In genomic region chr14:65044596-65044959, GRCh38 we compare ENCODE assay signal across 11 cellular contexts. TPM values are rescaled to one million over a fixed set of nuclear protein-coding genes. Genes with fewer than 3 reads are reported as not detected.
DNase-seq lines count a peak whose midpoint lies in the region; ATAC-seq and TF ChIP-seq lines count a peak whose summit lies in the region.
"Had no signal": no experiment of that assay in that cellular context is flagged by ENCODE, and none has a peak within 500 bp of the region (broad histone marks: within the 10 kb centered on the region; RNA-seq: fewer than 3 reads in every experiment).

No MANE protein-coding gene starts in this region.

- TF ChIP-seq CTCF in dorsolateral prefrontal cortex (IDR thresholded peaks at IDR 0.05 in 54 of 56, conservative IDR thresholded peaks at IDR 0.05 in 2 of 56; ENCODE audit: low read depth in 1 of 56, partially characterized antibody in 56 of 56): no peak

- peak overlapping the region in 30 of 59 donors; percentile 6 to 82 (median 49) for H3K27ac ChIP-seq in dorsolateral prefrontal cortex
- H3K27ac ChIP-seq in naive thymus-derived CD4-positive, alpha-beta T cell (ENCODE audit: low read depth, low read length): no peak overlapping the region
- H3K27ac ChIP-seq: WERI-Rb-1 had no signal

- CTCF ChIA-PET in naive thymus-derived CD4-positive, alpha-beta T cell (lab: Charles Lee): interaction anchor here (0.5 kb wide), 1 partner anchor 414 kb away, joined by 3 read pairs; no protein-coding TSS in a partner anchor
- CTCF ChIA-PET in HEK293T (lab: Yijun Ruan, JAX): interaction anchor here (1.0 kb wide), 1 partner anchor 25 kb away, joined by 3 read pairs; no protein-coding TSS in a partner anchor

- H3K27me3 Mint-ChIP-seq in naive thymus-derived CD4-positive, alpha-beta T cell: no peaks in the 10 kb centered on the region

- H3K27ac Mint-ChIP-seq in naive thymus-derived CD4-positive, alpha-beta T cell: peak overlapping the region in 2 of 9 donors; percentile 43 to 62

- H3K9me3 ChIP-seq in naive thymus-derived CD4-positive, alpha-beta T cell (ENCODE audit: control insufficient read depth in 2 of 3, low read length in 3 of 3): no peaks in the 10 kb centered on the region

- H3K27me3 ChIP-seq in dorsolateral prefrontal cortex: no peaks in the 10 kb centered on the region
- H3K27me3 ChIP-seq in naive thymus-derived CD4-positive, alpha-beta T cell (ENCODE audit: control insufficient read depth in 2 of 2, insufficient read depth in 2 of 2, low read length in 2 of 2): no peaks in the 10 kb centered on the region

- H3K4me1 ChIP-seq in naive thymus-derived CD4-positive, alpha-beta T cell (ENCODE audit: control insufficient read depth in 2 of 2, insufficient read depth in 2 of 2, low read length in 2 of 2): no peaks in the 10 kb centered on the region

- peaks cover 0 to 50% (median 23%) of the 10 kb centered on the region in 5 donors for H3K36me3 Mint-ChIP-seq in naive thymus-derived CD4-positive, alpha-beta T cell

- ATAC-seq in naive thymus-derived CD4-positive, alpha-beta T cell: peak; percentile 81
- no peak for ATAC-seq in HG02798 (IDR thresholded peaks at IDR 0.05; ENCODE audit: poor library complexity, unreplicated experiment)

- H3K4me1 Mint-ChIP-seq in naive thymus-derived CD4-positive, alpha-beta T cell: peaks cover 0 to 21% (median 14%) of the 10 kb centered on the region in 7 donors

- H3K4me3 Mint-ChIP-seq in naive thymus-derived CD4-positive, alpha-beta T cell: no peak overlapping the region

- peaks cover 0 to 35% (median 10%) of the 10 kb centered on the region in 3 experiments for H3K36me3 ChIP-seq in naive thymus-derived CD4-positive, alpha-beta T cell (ENCODE audit: control insufficient read depth in 2 of 3, insufficient read depth in 3 of 3, low read length in 3 of 3)

- H3K9me3 Mint-ChIP-seq in naive thymus-derived CD4-positive, alpha-beta T cell: no peaks in the 10 kb centered on the region

- POLR2A ChIA-PET in naive thymus-derived CD4-positive, alpha-beta T cell (lab: Charles Lee): no interaction called here
- POLR2A ChIA-PET in HEK293T (lab: Yijun Ruan, JAX): no interaction called here

- H3K4me3 ChIP-seq in dorsolateral prefrontal cortex: no peak overlapping the region
- H3K4me3 ChIP-seq in naive thymus-derived CD4-positive, alpha-beta T cell (ENCODE audit: low read length): no peak overlapping the region

- DNase-seq in GDM1 (lab: John Stamatoyannopoulos, UW) (peak; percentile 95), MV-4-11 (lab: John Stamatoyannopoulos, UW) (peak; percentile 97), dorsolateral prefrontal cortex (peak in 3 of 10 donors; percentile 18 to 49 (median 40)), germinal center (ENCODE audit: low spot score) (no peak), HEK293T (ENCODE audit: extremely low spot score) (no peak), NCI-H526 treated with DMSO at 0.1 percent for 48 hours (lab: John Stamatoyannopoulos, UW) (no peak)
- DNase-seq in naive thymus-derived CD4-positive, alpha-beta T cell: no peak
- DNase-seq: NCI-H146, NCI-H69, WERI-Rb-1 had no signal

- intact Hi-C loops in dorsolateral prefrontal cortex (cut with DNase I): no loop called here
- intact Hi-C loops in naive thymus-derived CD4-positive, alpha-beta T cell (cut with micrococcal nuclease): no loop called here

TF ChIP-seq in HEK293T, 16 proteins besides CTCF, POLR2A, EP300 and RAD21:
- TF ChIP-seq SP1 (IDR thresholded peaks at IDR 0.05) (no peak), LEF1 (IDR thresholded peaks at IDR 0.05; ENCODE audit: borderline replicate concordance) (no peak), CTBP1 (IDR thresholded peaks at IDR 0.05; ENCODE audit: borderline replicate concordance) (no peak), FOXK2 (IDR thresholded peaks at IDR 0.05) (no peak), FOXM1 (IDR thresholded peaks at IDR 0.05; ENCODE audit: borderline replicate concordance) (no peak), NFRKB (IDR thresholded peaks at IDR 0.05) (no peak), SUZ12 (IDR thresholded peaks at IDR 0.05) (no peak), L3MBTL2 (conservative IDR thresholded peaks at IDR 0.05) (no peak), ELF4 (IDR thresholded peaks at IDR 0.05) (no peak), FOXA1 (IDR thresholded peaks at IDR 0.05) (no peak), PKNOX1 (IDR thresholded peaks at IDR 0.05) (no peak), HDGF (IDR thresholded peaks at IDR 0.05; ENCODE audit: borderline replicate concordance) (no peak), BHLHE40 (IDR thresholded peaks at IDR 0.05; ENCODE audit: borderline replicate concordance) (no peak), ARNT (IDR thresholded peaks at IDR 0.05) (no peak), ZNF384 (IDR thresholded peaks at IDR 0.05) (no peak), TARDBP (IDR thresholded peaks at IDR 0.05) (no peak)

RNA-seq across cellular contexts. Expression of gene MAX, which starts 57.7 kb away (rescaled TPM):
- total RNA-seq in dorsolateral prefrontal cortex: 100 to 1,000 TPM in 81 of 120 experiments, 10 to 100 TPM in 39; 73.6 to 138 (median 106) TPM
- total RNA-seq in naive thymus-derived CD4-positive, alpha-beta T cell: 100 to 1,000 TPM; 164 to 236 (median 202) TPM
- polyA plus RNA-seq in naive thymus-derived CD4-positive, alpha-beta T cell: 100 to 1,000 TPM; 145 to 158 TPM

RNA-seq across cellular contexts. Expression of gene FNTB, which starts 57.9 kb away (rescaled TPM):
- total RNA-seq in dorsolateral prefrontal cortex: 10 to 100 TPM; 19.3 to 93.3 (median 34.4) TPM
- 10 to 100 TPM; 10.4 to 19.7 (median 12.9) TPM for total RNA-seq in naive thymus-derived CD4-positive, alpha-beta T cell
- 1 to 10 TPM; 4.0 to 7.7 TPM for polyA plus RNA-seq in naive thymus-derived CD4-positive, alpha-beta T cell

Comparison
In these comparisons a context has a peak if more than half of its experiments do, and no peak if none do; other contexts are left out.
1. DNase-seq: peak in GDM1 (single experiment) and MV-4-11 (single experiment); none in naive thymus-derived CD4-positive, alpha-beta T cell (0 of 9), germinal center (single experiment), HEK293T (single experiment) and NCI-H526 treated with DMSO at 0.1 percent for 48 hours (single experiment).